1 cellular context compared by ENCODE assay signal in genomic region chr3:185024406-185024805, GRCh38.
TF ChIP-seq lines count a peak whose summit lies in the region.

No MANE protein-coding gene starts in this region.

TF ChIP-seq in K562, 482 proteins besides CTCF, POLR2A, EP300 and RAD21 (continued from another document):
- TF ChIP-seq ZNF318 (IDR thresholded peaks at IDR 0.05; ENCODE audit: borderline replicate concordance in 1 of 2, low read depth in 1 of 2) (no peak), MAFG (tag; conservative IDR thresholded peaks at IDR 0.05) (no peak), ZZZ3 (IDR thresholded peaks at IDR 0.05) (no peak), RCOR1 (IDR thresholded peaks at IDR 0.05; ENCODE audit: borderline replicate concordance in 1 of 2, low read depth in 2 of 2, low read length in 2 of 2) (peak in 1 of 2 experiments; percentile 74; a peak in 2 of 4 replicates), ZNF766 (CRISPR knock-in tag; conservative IDR thresholded peaks at IDR 0.05) (no peak), HNRNPK (IDR thresholded peaks at IDR 0.05; ENCODE audit: low read depth, low read length, poor library complexity, severe bottlenecking) (no peak), CEBPB (tag; IDR thresholded peaks at IDR 0.05) (peak; percentile 55; the same call in 1 of the 2 replicates), ELF1 (tag; IDR thresholded peaks at IDR 0.05) (no peak), ETV1 (tag; conservative IDR thresholded peaks at IDR 0.05; ENCODE audit: low read depth) (no peak), ZNF277 (CRISPR knock-in tag; IDR thresholded peaks at IDR 0.05; ENCODE audit: borderline replicate concordance) (no peak), NONO (IDR thresholded peaks at IDR 0.05; ENCODE audit: low read depth in 2 of 2, low read length in 1 of 2) (no peak), CEBPG (CRISPR knock-in tag; IDR thresholded peaks at IDR 0.05) (0 out of 2 replicates have a peak, but pooled peaks have one; percentile 67), CEBPG (tag; conservative IDR thresholded peaks at IDR 0.05 in 1 of 2, IDR thresholded peaks at IDR 0.05 in 1 of 2) (no peak), CBX2 (IDR thresholded peaks at IDR 0.05; ENCODE audit: insufficient read depth, low read length, poor library complexity, severe bottlenecking) (no peak), CBX8 (IDR thresholded peaks at IDR 0.05; ENCODE audit: borderline replicate concordance, extremely low read depth, low read depth, low read length, poor library complexity, severe bottlenecking) (no peak)
